Comparison of ENCODE assay signal across 1 cellular context in the genomic region with DNA sequence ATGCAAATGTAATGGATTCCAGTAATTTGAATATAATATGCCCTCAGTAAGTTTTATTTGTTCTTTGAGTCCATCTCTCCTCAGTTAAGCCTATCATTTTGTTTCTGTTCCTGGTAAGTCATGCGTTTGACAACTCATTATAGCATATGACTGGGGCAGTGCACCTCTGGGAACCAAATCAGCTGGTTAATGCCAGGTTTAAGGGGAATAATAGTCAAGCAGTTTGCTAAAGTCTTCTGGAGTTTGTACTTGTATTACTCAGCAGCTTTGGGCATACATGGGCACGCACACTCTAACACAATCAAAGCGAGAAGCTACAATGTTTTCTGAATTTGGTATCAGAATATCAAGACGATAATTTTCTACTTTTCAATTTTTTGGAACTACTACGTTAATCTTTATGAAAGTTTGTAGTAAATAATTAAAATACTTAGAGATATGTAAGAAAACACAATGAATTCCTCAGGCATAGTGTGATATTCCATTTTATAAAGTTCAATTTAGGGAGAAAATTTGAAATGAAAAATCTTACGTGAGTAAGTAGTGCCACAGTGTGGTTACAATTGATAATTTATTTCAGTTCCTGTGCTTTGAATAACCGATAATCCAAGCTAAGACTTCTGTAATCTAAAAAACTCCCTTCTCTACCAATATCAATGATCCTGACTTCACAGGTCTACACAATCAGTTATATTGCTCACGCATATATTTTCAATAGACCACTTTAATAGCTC.
TF ChIP-seq lines count a peak whose summit lies in the region.

No MANE protein-coding gene starts in this region.

TF ChIP-seq in HEK293, 187 proteins besides CTCF, POLR2A, EP300 and RAD21 (continued from another document):
- TF ChIP-seq, protein P1, sequence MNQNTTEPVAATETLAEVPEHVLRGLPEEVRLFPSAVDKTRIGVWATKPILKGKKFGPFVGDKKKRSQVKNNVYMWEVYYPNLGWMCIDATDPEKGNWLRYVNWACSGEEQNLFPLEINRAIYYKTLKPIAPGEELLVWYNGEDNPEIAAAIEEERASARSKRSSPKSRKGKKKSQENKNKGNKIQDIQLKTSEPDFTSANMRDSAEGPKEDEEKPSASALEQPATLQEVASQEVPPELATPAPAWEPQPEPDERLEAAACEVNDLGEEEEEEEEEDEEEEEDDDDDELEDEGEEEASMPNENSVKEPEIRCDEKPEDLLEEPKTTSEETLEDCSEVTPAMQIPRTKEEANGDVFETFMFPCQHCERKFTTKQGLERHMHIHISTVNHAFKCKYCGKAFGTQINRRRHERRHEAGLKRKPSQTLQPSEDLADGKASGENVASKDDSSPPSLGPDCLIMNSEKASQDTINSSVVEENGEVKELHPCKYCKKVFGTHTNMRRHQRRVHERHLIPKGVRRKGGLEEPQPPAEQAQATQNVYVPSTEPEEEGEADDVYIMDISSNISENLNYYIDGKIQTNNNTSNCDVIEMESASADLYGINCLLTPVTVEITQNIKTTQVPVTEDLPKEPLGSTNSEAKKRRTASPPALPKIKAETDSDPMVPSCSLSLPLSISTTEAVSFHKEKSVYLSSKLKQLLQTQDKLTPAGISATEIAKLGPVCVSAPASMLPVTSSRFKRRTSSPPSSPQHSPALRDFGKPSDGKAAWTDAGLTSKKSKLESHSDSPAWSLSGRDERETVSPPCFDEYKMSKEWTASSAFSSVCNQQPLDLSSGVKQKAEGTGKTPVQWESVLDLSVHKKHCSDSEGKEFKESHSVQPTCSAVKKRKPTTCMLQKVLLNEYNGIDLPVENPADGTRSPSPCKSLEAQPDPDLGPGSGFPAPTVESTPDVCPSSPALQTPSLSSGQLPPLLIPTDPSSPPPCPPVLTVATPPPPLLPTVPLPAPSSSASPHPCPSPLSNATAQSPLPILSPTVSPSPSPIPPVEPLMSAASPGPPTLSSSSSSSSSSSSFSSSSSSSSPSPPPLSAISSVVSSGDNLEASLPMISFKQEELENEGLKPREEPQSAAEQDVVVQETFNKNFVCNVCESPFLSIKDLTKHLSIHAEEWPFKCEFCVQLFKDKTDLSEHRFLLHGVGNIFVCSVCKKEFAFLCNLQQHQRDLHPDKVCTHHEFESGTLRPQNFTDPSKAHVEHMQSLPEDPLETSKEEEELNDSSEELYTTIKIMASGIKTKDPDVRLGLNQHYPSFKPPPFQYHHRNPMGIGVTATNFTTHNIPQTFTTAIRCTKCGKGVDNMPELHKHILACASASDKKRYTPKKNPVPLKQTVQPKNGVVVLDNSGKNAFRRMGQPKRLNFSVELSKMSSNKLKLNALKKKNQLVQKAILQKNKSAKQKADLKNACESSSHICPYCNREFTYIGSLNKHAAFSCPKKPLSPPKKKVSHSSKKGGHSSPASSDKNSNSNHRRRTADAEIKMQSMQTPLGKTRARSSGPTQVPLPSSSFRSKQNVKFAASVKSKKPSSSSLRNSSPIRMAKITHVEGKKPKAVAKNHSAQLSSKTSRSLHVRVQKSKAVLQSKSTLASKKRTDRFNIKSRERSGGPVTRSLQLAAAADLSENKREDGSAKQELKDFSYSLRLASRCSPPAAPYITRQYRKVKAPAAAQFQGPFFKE (tag by site-specific recombination; IDR thresholded peaks at IDR 0.05; ENCODE audit: borderline replicate concordance): no peak
